9 cellular contexts compared by ENCODE assay signal in genomic region chr9:134163374-134164196, GRCh38. TPM values are rescaled to one million over a fixed set of nuclear protein-coding genes. Genes with fewer than 3 reads are reported as not detected.
DNase-seq lines count a peak whose midpoint lies in the region; ATAC-seq and TF ChIP-seq lines count a peak whose summit lies in the region.
"Had no signal": no experiment of that assay in that cellular context is flagged by ENCODE, and none has a peak within 500 bp of the region (broad histone marks: within the 10 kb centered on the region; RNA-seq: fewer than 3 reads in every experiment).

No MANE protein-coding gene starts in this region.

- H3K27ac ChIP-seq in mammary epithelial cell (ENCODE audit: insufficient read depth, low read depth, low read length) = no peak overlapping the region
- H3K27ac ChIP-seq: C4-2B had no signal

- H3K27me3 ChIP-seq in mammary epithelial cell (ENCODE audit: insufficient read depth, low read length) = no peaks in the 10 kb centered on the region

- whole genome bisulfite sequencing in mammary epithelial cell (ENCODE audit: low coverage, missing lambda C conversion rate) = 6% methylated on average over 61 of the region's 79 CpGs

- DNase-seq in NCI-H2029 (lab: John Stamatoyannopoulos, UW) = peak; percentile 43
- no peak for DNase-seq in NCI-H2029 treated with DMSO at 0.1 percent for 48 hours (lab: John Stamatoyannopoulos, UW)
- peak; percentile 64 for DNase-seq in activated B cell treated with CpG ODN at 0.5 μM for 24 hours
- peak; percentile 25 for DNase-seq in mammary epithelial cell
- peak; percentile 24 for DNase-seq in kidney glomerular epithelial cell (lab: John Stamatoyannopoulos, UW)
- peak; percentile 68 to 71 for DNase-seq in stimulated activated CD4-positive, alpha-beta T cell treated with anti-CD3 and anti-CD28 coated beads, Interleukin-2, amount 100 ng/mL, for 24 hours

- no peak for TF ChIP-seq CTCF in activated B cell treated with CpG ODN at 0.5 μM for 24 hours (IDR thresholded peaks at IDR 0.05)
- peak in 1 of 2 donors; percentile 13 for TF ChIP-seq CTCF in mammary epithelial cell (conservative IDR thresholded peaks at IDR 0.05 in 1 of 2, IDR thresholded peaks at IDR 0.05 in 1 of 2; ENCODE audit: extremely low read depth in 1 of 2, insufficient read depth in 1 of 2, low read depth in 1 of 2, low read length in 2 of 2)

- POLR2A ChIA-PET in activated B cell treated with CpG ODN at 0.5 μM for 24 hours (lab: Charles Lee) = interaction anchor here (0.7 to 3.4 kb wide), 15 partner anchors 11 to 784 kb away, joined by 3 to 21 read pairs (median 6); partner anchors contain the start of gene WDR5

- peak; percentile 18 for ATAC-seq in activated B cell treated with CpG ODN at 0.5 μM for 24 hours (ENCODE audit: low read depth)
- no peak for ATAC-seq in HG03159 (IDR thresholded peaks at IDR 0.05; ENCODE audit: unreplicated experiment)
- no peak for ATAC-seq in GM21423 (IDR thresholded peaks at IDR 0.05; ENCODE audit: unreplicated experiment)

- H3K4me3 ChIP-seq in mammary epithelial cell (replicated peaks in 1 of 3; ENCODE audit: insufficient read depth in 1 of 3, low read depth in 2 of 3, low read length in 3 of 3) = peak overlapping the region; percentile 24 to 45 (median 41)

- no peak overlapping the region for H3K27ac Mint-ChIP-seq in activated B cell treated with CpG ODN at 0.5 μM for 24 hours

- H3K9ac ChIP-seq in mammary epithelial cell (ENCODE audit: insufficient read depth, low read length) = no peak overlapping the region

- no peaks in the 10 kb centered on the region for H4K20me1 ChIP-seq in mammary epithelial cell (ENCODE audit: insufficient read depth, low read length)

- CTCF ChIA-PET in activated B cell treated with CpG ODN at 0.5 μM for 24 hours (lab: Charles Lee) = interaction anchor here (1.8 to 2.1 kb wide), 2 partner anchors 28 to 279 kb away, joined by 8 to 9 read pairs; partner anchors contain the start of gene WDR5
- CTCF ChIA-PET in mammary epithelial cell (lab: Charles Lee; ENCODE audit: low non-redundant PET) = interaction anchor here (0.6 kb wide), 1 partner anchor 1519 kb away, joined by 4 read pairs; no protein-coding TSS in a partner anchor

- H3K9me3 ChIP-seq in mammary epithelial cell (replicated peaks; ENCODE audit: insufficient read depth, low read length) = no peaks in the 10 kb centered on the region

- no peaks in the 10 kb centered on the region for H3K27me3 Mint-ChIP-seq in activated B cell treated with CpG ODN at 0.5 μM for 24 hours

- H3K4me1 ChIP-seq in mammary epithelial cell (ENCODE audit: insufficient read depth, low read length) = peaks cover 5% of the 10 kb centered on the region

- intact Hi-C loops in activated B cell treated with CpG ODN at 0.5 μM for 24 hours (cut with micrococcal nuclease) (loop anchor here (1.0 to 10.0 kb wide), 7 partner anchors 28 to 1131 kb away; partner anchors contain the start of genes BRD3, BRD3OS and GTF3C5), mammary epithelial cell (cut with micrococcal nuclease) (loop anchor here (1.0 to 2.0 kb wide), 3 partner anchors 27 to 215 kb away; partner anchors contain the start of gene WDR5)

- peaks cover 15% of the 10 kb centered on the region for H3K36me3 Mint-ChIP-seq in activated B cell treated with CpG ODN at 0.5 μM for 24 hours (ENCODE audit: low read depth)

- no peaks in the 10 kb centered on the region for H3K9me3 Mint-ChIP-seq in activated B cell treated with CpG ODN at 0.5 μM for 24 hours

- dilution Hi-C loops in mammary epithelial cell (cut with HindIII; ENCODE audit: low sequenced_read_pairs) = no loop called here

- peaks cover under 1% of the 10 kb centered on the region for H3K36me3 ChIP-seq in mammary epithelial cell (ENCODE audit: insufficient read depth, low read length)

- no peaks in the 10 kb centered on the region for H3K79me2 ChIP-seq in mammary epithelial cell (ENCODE audit: insufficient read depth, low read length)

- no peak overlapping the region for H3K4me3 Mint-ChIP-seq in activated B cell treated with CpG ODN at 0.5 μM for 24 hours

- H2AFZ ChIP-seq in mammary epithelial cell (ENCODE audit: low read depth, low read length) = peak overlapping the region; percentile 88

- BruUV-seq in mammary epithelial cell (replicated peaks; lab: Mats Ljungman, UMichigan) = no TSS peak

- peak overlapping the region; percentile 81 for H3K4me2 ChIP-seq in mammary epithelial cell (ENCODE audit: insufficient read depth, low read depth, low read length)

- H3K4me1 Mint-ChIP-seq in activated B cell treated with CpG ODN at 0.5 μM for 24 hours = peaks cover 9% of the 10 kb centered on the region

- in situ Hi-C loops in mammary epithelial cell (cut with MboI; ENCODE audit: low sequenced_read_pairs in 2 of 2) = loop anchor here in 1 of 2 donors (10.0 kb wide), 2 partner anchors 161 to 281 kb away; partner anchors contain the start of gene RXRA

RNA-seq across cellular contexts. Expression of gene RNU6ATAC, which starts 0.8 kb away (rescaled TPM):
- 86.6 and 120 TPM in 2 replicates for total RNA-seq in activated B cell treated with CpG ODN at 0.5 μM for 24 hours
- 10 to 100 TPM in 1 of 2 donors, not detected in 1; 58.5 TPM for total RNA-seq in mammary epithelial cell
- not detected for polyA plus RNA-seq in mammary epithelial cell
- polyA minus RNA-seq in mammary epithelial cell = not detected

RNA-seq across cellular contexts. Expression of gene WDR5, which starts 27.7 kb away (rescaled TPM):
- total RNA-seq in activated B cell treated with CpG ODN at 0.5 μM for 24 hours = 20.8 and 22.4 TPM in 2 replicates
- 10 to 100 TPM; 22.3 to 37.9 TPM for total RNA-seq in mammary epithelial cell
- 32.8 TPM for polyA plus RNA-seq in mammary epithelial cell
- polyA minus RNA-seq in mammary epithelial cell = 31.2 TPM
